ENCODE assay signal across 1 cellular context in the genomic region with DNA sequence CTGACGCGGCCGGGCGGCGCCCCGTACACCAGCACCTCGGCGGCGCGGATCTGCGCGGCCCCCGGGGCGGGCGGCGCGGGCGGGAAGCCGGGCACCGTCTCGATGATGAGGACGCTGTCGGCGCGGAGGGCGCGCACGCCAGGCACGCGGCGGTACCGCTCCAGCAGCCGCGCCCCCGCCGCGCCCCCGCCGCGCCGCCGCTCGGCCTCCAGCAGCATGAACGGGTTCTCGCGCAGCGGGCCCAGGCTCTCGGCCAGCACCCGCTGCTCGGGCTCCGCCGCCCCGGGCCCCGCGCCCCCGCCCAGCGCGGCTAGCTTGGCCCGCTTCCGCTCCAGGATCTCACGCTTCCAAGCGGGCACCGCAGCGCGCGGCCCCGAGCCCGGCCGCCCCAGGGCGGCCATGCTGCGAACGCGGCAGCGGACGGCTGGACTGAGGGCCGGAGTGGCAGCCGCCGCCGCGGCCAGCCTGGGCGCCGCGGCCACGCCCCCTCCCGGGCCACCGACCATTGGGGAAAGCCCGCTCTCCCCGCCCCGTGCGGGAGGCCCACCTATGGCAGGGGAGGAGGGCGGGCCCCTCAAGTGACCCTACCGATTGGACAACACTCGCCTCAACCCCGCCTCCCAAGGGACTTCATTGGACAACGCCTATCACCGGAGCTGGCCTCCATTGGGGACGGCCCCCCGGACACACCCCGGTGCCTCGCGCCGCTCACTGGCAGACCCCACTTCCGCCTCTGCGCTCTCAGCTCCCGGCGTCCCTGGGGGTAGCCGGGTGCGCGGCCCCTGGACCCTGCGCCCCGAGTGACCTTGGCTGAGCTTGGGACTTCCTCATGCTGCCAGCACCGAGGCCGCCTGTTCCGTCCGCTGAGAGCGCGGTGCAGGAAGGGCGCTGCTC.
A peak's percentile ranks its signal among the peaks of the same experiment; 100 is the strongest.
TF ChIP-seq lines count a peak whose summit lies in the region.

A gene with protein sequence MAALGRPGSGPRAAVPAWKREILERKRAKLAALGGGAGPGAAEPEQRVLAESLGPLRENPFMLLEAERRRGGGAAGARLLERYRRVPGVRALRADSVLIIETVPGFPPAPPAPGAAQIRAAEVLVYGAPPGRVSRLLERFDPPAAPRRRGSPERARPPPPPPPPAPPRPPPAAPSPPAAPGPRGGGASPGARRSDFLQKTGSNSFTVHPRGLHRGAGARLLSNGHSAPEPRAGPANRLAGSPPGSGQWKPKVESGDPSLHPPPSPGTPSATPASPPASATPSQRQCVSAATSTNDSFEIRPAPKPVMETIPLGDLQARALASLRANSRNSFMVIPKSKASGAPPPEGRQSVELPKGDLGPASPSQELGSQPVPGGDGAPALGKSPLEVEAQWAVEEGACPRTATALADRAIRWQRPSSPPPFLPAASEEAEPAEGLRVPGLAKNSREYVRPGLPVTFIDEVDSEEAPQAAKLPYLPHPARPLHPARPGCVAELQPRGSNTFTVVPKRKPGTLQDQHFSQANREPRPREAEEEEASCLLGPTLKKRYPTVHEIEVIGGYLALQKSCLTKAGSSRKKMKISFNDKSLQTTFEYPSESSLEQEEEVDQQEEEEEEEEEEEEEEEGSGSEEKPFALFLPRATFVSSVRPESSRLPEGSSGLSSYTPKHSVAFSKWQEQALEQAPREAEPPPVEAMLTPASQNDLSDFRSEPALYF (minus strand): TSS at position 431 of the 894 bp plus-strand sequence. CDS start 30 bp downstream, at position 401.

TF ChIP-seq in HepG2, 621 proteins besides CTCF, POLR2A, EP300 and RAD21 (continued from another document and continues in another):
- TF ChIP-seq, protein P1, sequence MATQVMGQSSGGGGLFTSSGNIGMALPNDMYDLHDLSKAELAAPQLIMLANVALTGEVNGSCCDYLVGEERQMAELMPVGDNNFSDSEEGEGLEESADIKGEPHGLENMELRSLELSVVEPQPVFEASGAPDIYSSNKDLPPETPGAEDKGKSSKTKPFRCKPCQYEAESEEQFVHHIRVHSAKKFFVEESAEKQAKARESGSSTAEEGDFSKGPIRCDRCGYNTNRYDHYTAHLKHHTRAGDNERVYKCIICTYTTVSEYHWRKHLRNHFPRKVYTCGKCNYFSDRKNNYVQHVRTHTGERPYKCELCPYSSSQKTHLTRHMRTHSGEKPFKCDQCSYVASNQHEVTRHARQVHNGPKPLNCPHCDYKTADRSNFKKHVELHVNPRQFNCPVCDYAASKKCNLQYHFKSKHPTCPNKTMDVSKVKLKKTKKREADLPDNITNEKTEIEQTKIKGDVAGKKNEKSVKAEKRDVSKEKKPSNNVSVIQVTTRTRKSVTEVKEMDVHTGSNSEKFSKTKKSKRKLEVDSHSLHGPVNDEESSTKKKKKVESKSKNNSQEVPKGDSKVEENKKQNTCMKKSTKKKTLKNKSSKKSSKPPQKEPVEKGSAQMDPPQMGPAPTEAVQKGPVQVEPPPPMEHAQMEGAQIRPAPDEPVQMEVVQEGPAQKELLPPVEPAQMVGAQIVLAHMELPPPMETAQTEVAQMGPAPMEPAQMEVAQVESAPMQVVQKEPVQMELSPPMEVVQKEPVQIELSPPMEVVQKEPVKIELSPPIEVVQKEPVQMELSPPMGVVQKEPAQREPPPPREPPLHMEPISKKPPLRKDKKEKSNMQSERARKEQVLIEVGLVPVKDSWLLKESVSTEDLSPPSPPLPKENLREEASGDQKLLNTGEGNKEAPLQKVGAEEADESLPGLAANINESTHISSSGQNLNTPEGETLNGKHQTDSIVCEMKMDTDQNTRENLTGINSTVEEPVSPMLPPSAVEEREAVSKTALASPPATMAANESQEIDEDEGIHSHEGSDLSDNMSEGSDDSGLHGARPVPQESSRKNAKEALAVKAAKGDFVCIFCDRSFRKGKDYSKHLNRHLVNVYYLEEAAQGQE (IDR thresholded peaks at IDR 0.05; ENCODE audit: borderline replicate concordance in 1 of 2, low read depth in 1 of 2, low read length in 2 of 2), result peak in 1 of 2 experiments; percentile 73; a peak in 1 of 4 replicates
- TF ChIP-seq ZNF335 (CRISPR knock-in tag; IDR thresholded peaks at IDR 0.05) (peak; percentile 82; the same call in 1 of the 2 replicates), POGZ (CRISPR knock-in tag; IDR thresholded peaks at IDR 0.05) (0 out of 2 replicates have a peak, but pooled peaks have one; percentile 35), ZNF382 (CRISPR knock-in tag; IDR thresholded peaks at IDR 0.05; ENCODE audit: borderline replicate concordance) (no peak), DNMT1 (CRISPR knock-in tag; IDR thresholded peaks at IDR 0.05) (peak; percentile 47; the same call in 1 of the 2 replicates), STAT5B (CRISPR knock-in tag; IDR thresholded peaks at IDR 0.05) (0 out of 2 replicates have a peak, but pooled peaks have one; percentile 29), ZNF562 (CRISPR knock-in tag; IDR thresholded peaks at IDR 0.05; ENCODE audit: borderline replicate concordance) (no peak), HNRNPK (IDR thresholded peaks at IDR 0.05; ENCODE audit: low read depth, low read length, poor library complexity, severe bottlenecking) (no peak), ZNF713 (CRISPR knock-in tag; IDR thresholded peaks at IDR 0.05) (no peak), PHF8 (CRISPR knock-in tag; IDR thresholded peaks at IDR 0.05) (peak; percentile 86), NFYC (CRISPR knock-in tag; IDR thresholded peaks at IDR 0.05) (peak; percentile 95), NR1H2 (CRISPR knock-in tag; IDR thresholded peaks at IDR 0.05; ENCODE audit: borderline replicate concordance, low read depth) (no peak), RFXANK (CRISPR knock-in tag; IDR thresholded peaks at IDR 0.05) (0 out of 2 replicates have a peak, but pooled peaks have one; percentile 76), ZNF670 (CRISPR knock-in tag; IDR thresholded peaks at IDR 0.05; ENCODE audit: borderline replicate concordance) (peak; percentile 66; the same call in 1 of the 2 replicates), NR2F2 (IDR thresholded peaks at IDR 0.05; ENCODE audit: borderline replicate concordance, low read depth) (peak; percentile 68; the same call in 1 of the 2 replicates), KLF9 (CRISPR knock-in tag; IDR thresholded peaks at IDR 0.05; ENCODE audit: low read depth) (peak; percentile 60; the same call in 1 of the 2 replicates), RORA (CRISPR knock-in tag; IDR thresholded peaks at IDR 0.05) (no peak), PRMT3 (CRISPR knock-in tag; IDR thresholded peaks at IDR 0.05; ENCODE audit: borderline replicate concordance, low read depth) (no peak), CBX1 (IDR thresholded peaks at IDR 0.05; ENCODE audit: low read depth) (peak; percentile 55), ARNT2 (CRISPR knock-in tag; IDR thresholded peaks at IDR 0.05; ENCODE audit: low read depth) (peak; percentile 74), ZNF3 (CRISPR knock-in tag; IDR thresholded peaks at IDR 0.05) (no peak), ZNF256 (CRISPR knock-in tag; conservative IDR thresholded peaks at IDR 0.05) (no peak)
- TF ChIP-seq, protein P2, sequence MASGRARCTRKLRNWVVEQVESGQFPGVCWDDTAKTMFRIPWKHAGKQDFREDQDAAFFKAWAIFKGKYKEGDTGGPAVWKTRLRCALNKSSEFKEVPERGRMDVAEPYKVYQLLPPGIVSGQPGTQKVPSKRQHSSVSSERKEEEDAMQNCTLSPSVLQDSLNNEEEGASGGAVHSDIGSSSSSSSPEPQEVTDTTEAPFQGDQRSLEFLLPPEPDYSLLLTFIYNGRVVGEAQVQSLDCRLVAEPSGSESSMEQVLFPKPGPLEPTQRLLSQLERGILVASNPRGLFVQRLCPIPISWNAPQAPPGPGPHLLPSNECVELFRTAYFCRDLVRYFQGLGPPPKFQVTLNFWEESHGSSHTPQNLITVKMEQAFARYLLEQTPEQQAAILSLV (CRISPR knock-in tag; IDR thresholded peaks at IDR 0.05; ENCODE audit: borderline replicate concordance), result no peak; the same call in none of the 2 replicates
- TF ChIP-seq, protein P3, sequence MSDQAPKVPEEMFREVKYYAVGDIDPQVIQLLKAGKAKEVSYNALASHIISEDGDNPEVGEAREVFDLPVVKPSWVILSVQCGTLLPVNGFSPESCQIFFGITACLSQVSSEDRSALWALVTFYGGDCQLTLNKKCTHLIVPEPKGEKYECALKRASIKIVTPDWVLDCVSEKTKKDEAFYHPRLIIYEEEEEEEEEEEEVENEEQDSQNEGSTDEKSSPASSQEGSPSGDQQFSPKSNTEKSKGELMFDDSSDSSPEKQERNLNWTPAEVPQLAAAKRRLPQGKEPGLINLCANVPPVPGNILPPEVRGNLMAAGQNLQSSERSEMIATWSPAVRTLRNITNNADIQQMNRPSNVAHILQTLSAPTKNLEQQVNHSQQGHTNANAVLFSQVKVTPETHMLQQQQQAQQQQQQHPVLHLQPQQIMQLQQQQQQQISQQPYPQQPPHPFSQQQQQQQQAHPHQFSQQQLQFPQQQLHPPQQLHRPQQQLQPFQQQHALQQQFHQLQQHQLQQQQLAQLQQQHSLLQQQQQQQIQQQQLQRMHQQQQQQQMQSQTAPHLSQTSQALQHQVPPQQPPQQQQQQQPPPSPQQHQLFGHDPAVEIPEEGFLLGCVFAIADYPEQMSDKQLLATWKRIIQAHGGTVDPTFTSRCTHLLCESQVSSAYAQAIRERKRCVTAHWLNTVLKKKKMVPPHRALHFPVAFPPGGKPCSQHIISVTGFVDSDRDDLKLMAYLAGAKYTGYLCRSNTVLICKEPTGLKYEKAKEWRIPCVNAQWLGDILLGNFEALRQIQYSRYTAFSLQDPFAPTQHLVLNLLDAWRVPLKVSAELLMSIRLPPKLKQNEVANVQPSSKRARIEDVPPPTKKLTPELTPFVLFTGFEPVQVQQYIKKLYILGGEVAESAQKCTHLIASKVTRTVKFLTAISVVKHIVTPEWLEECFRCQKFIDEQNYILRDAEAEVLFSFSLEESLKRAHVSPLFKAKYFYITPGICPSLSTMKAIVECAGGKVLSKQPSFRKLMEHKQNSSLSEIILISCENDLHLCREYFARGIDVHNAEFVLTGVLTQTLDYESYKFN (CRISPR knock-in tag; conservative IDR thresholded peaks at IDR 0.05), result peak; percentile 91
- TF ChIP-seq, protein P4, sequence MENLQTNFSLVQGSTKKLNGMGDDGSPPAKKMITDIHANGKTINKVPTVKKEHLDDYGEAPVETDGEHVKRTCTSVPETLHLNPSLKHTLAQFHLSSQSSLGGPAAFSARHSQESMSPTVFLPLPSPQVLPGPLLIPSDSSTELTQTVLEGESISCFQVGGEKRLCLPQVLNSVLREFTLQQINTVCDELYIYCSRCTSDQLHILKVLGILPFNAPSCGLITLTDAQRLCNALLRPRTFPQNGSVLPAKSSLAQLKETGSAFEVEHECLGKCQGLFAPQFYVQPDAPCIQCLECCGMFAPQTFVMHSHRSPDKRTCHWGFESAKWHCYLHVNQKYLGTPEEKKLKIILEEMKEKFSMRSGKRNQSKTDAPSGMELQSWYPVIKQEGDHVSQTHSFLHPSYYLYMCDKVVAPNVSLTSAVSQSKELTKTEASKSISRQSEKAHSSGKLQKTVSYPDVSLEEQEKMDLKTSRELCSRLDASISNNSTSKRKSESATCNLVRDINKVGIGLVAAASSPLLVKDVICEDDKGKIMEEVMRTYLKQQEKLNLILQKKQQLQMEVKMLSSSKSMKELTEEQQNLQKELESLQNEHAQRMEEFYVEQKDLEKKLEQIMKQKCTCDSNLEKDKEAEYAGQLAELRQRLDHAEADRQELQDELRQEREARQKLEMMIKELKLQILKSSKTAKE (CRISPR knock-in tag; IDR thresholded peaks at IDR 0.05; ENCODE audit: borderline replicate concordance), result peak; percentile 75; the same call in 1 of the 2 replicates
- TF ChIP-seq, protein P5, sequence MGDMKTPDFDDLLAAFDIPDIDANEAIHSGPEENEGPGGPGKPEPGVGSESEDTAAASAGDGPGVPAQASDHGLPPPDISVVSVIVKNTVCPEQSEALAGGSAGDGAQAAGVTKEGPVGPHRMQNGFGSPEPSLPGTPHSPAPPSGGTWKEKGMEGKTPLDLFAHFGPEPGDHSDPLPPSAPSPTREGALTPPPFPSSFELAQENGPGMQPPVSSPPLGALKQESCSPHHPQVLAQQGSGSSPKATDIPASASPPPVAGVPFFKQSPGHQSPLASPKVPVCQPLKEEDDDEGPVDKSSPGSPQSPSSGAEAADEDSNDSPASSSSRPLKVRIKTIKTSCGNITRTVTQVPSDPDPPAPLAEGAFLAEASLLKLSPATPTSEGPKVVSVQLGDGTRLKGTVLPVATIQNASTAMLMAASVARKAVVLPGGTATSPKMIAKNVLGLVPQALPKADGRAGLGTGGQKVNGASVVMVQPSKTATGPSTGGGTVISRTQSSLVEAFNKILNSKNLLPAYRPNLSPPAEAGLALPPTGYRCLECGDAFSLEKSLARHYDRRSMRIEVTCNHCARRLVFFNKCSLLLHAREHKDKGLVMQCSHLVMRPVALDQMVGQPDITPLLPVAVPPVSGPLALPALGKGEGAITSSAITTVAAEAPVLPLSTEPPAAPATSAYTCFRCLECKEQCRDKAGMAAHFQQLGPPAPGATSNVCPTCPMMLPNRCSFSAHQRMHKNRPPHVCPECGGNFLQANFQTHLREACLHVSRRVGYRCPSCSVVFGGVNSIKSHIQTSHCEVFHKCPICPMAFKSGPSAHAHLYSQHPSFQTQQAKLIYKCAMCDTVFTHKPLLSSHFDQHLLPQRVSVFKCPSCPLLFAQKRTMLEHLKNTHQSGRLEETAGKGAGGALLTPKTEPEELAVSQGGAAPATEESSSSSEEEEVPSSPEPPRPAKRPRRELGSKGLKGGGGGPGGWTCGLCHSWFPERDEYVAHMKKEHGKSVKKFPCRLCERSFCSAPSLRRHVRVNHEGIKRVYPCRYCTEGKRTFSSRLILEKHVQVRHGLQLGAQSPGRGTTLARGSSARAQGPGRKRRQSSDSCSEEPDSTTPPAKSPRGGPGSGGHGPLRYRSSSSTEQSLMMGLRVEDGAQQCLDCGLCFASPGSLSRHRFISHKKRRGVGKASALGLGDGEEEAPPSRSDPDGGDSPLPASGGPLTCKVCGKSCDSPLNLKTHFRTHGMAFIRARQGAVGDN (CRISPR knock-in tag; IDR thresholded peaks at IDR 0.05), result peak; percentile 94
- TF ChIP-seq, protein P6, sequence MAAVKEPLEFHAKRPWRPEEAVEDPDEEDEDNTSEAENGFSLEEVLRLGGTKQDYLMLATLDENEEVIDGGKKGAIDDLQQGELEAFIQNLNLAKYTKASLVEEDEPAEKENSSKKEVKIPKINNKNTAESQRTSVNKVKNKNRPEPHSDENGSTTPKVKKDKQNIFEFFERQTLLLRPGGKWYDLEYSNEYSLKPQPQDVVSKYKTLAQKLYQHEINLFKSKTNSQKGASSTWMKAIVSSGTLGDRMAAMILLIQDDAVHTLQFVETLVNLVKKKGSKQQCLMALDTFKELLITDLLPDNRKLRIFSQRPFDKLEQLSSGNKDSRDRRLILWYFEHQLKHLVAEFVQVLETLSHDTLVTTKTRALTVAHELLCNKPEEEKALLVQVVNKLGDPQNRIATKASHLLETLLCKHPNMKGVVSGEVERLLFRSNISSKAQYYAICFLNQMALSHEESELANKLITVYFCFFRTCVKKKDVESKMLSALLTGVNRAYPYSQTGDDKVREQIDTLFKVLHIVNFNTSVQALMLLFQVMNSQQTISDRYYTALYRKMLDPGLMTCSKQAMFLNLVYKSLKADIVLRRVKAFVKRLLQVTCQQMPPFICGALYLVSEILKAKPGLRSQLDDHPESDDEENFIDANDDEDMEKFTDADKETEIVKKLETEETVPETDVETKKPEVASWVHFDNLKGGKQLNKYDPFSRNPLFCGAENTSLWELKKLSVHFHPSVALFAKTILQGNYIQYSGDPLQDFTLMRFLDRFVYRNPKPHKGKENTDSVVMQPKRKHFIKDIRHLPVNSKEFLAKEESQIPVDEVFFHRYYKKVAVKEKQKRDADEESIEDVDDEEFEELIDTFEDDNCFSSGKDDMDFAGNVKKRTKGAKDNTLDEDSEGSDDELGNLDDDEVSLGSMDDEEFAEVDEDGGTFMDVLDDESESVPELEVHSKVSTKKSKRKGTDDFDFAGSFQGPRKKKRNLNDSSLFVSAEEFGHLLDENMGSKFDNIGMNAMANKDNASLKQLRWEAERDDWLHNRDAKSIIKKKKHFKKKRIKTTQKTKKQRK (IDR thresholded peaks at IDR 0.05; ENCODE audit: low read length), result peak; percentile 15; the same call in 1 of the 2 replicates
- TF ChIP-seq, protein P7, sequence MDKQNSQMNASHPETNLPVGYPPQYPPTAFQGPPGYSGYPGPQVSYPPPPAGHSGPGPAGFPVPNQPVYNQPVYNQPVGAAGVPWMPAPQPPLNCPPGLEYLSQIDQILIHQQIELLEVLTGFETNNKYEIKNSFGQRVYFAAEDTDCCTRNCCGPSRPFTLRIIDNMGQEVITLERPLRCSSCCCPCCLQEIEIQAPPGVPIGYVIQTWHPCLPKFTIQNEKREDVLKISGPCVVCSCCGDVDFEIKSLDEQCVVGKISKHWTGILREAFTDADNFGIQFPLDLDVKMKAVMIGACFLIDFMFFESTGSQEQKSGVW (CRISPR knock-in tag; IDR thresholded peaks at IDR 0.05; ENCODE audit: borderline replicate concordance), result no peak
